Comparison of ENCODE assay signal across 8 cellular contexts in genomic region chr10:14173391-14173705, GRCh38.
A peak's percentile ranks its signal among the peaks of the same experiment; 100 is the strongest.
DNase-seq lines count a peak whose midpoint lies in the region; ATAC-seq lines count a peak whose summit lies in the region.

No MANE protein-coding gene starts in this region.

- DNase-seq in NOMO-1 treated with DMSO at 0.1 percent for 48 hours (lab: John Stamatoyannopoulos, UW; ENCODE audit: unreplicated experiment) (peak; percentile 32), NOMO-1 treated with dmso at 0.1 percent for 144 hours (lab: John Stamatoyannopoulos, UW; ENCODE audit: unreplicated experiment) (no peak), immature natural killer cell (no peak), NCI-H524 treated with DMSO at 0.1 percent for 48 hours (lab: John Stamatoyannopoulos, UW) (no peak)
- DNase-seq in activated naive CD4-positive, alpha-beta T cell treated with anti-CD3 and anti-CD28 coated beads, Interleukin-2, amount 50 U/mL, for 72 hours (ENCODE audit: low spot score in 2 of 2) = no peak
- no peak for DNase-seq in stimulated activated CD4-positive, alpha-beta T cell treated with anti-CD3 and anti-CD28 coated beads, Interleukin-2, amount 100 ng/mL, for 48 hours

- peaks cover 0 to 3% of the 10 kb centered on the region in 2 donors for H3K9me3 Mint-ChIP-seq in activated naive CD4-positive, alpha-beta T cell treated with anti-CD3 and anti-CD28 coated beads, Interleukin-2, amount 50 U/mL, for 72 hours
- peaks cover 0 to 3% (median 0%) of the 10 kb centered on the region in 6 donors for H3K9me3 Mint-ChIP-seq in immature natural killer cell

- peak; percentile 11 to 62 for ATAC-seq in activated naive CD4-positive, alpha-beta T cell treated with anti-CD3 and anti-CD28 coated beads, Interleukin-2, amount 50 U/mL, for 72 hours
- no peak for ATAC-seq in GM21723 (IDR thresholded peaks at IDR 0.05; ENCODE audit: unreplicated experiment)

- peak overlapping the region in 2 of 5 donors; percentile 11 to 60 for H3K9ac ChIP-seq in subcutaneous abdominal adipose tissue (ENCODE audit: low read length in 5 of 5)

- H3K4me3 Mint-ChIP-seq in immature natural killer cell = peak overlapping the region in 4 of 5 donors; percentile 60 to 74 (median 60)

- peak overlapping the region; percentile 60 to 81 (median 65) for H3K4me3 ChIP-seq in subcutaneous abdominal adipose tissue (ENCODE audit: low read depth in 1 of 5, low read length in 5 of 5)

- H3K36me3 Mint-ChIP-seq in activated naive CD4-positive, alpha-beta T cell treated with anti-CD3 and anti-CD28 coated beads, Interleukin-2, amount 50 U/mL, for 72 hours = peaks cover 0 to 10% of the 10 kb centered on the region in 2 donors
- H3K36me3 Mint-ChIP-seq in immature natural killer cell = no peaks in the 10 kb centered on the region

- no peaks in the 10 kb centered on the region for H3K36me3 ChIP-seq in subcutaneous abdominal adipose tissue (ENCODE audit: control insufficient read depth in 5 of 5, insufficient read depth in 5 of 5, low read length in 5 of 5)

- peaks cover 8 to 28% (median 9%) of the 10 kb centered on the region in 3 donors for H3K27me3 Mint-ChIP-seq in immature natural killer cell (ENCODE audit: low read depth in 3 of 3)

- H3K27ac Mint-ChIP-seq in activated naive CD4-positive, alpha-beta T cell treated with anti-CD3 and anti-CD28 coated beads, Interleukin-2, amount 50 U/mL, for 72 hours = no peak overlapping the region
- H3K27ac Mint-ChIP-seq in immature natural killer cell = no peak overlapping the region

- H3K9me3 ChIP-seq in subcutaneous abdominal adipose tissue (ENCODE audit: control insufficient read depth in 5 of 5, low read length in 5 of 5) = no peaks in the 10 kb centered on the region

- H3K4me1 ChIP-seq in subcutaneous abdominal adipose tissue (ENCODE audit: control insufficient read depth in 5 of 5, insufficient read depth in 5 of 5, low read length in 5 of 5) = peaks cover 3 to 15% (median 13%) of the 10 kb centered on the region in 5 donors

- peaks cover 11 to 18% of the 10 kb centered on the region in 2 donors for H3K4me1 Mint-ChIP-seq in immature natural killer cell

- no peak overlapping the region for H3K27ac ChIP-seq in subcutaneous abdominal adipose tissue (ENCODE audit: low read depth, low read length)

- H3K27me3 ChIP-seq in subcutaneous abdominal adipose tissue (ENCODE audit: control insufficient read depth in 5 of 5, insufficient read depth in 4 of 5, low read length in 5 of 5) = peaks cover 7 to 40% (median 24%) of the 10 kb centered on the region in 5 donors
